9 cellular contexts compared by ENCODE assay signal in genomic region chr17:9080983-9081382, GRCh38. TPM values are rescaled to one million over a fixed set of nuclear protein-coding genes. Genes with fewer than 3 reads are reported as not detected.
"Had no signal": no experiment of that assay in that cellular context is flagged by ENCODE, and none has a peak within 500 bp of the region (broad histone marks: within the 10 kb centered on the region; RNA-seq: fewer than 3 reads in every experiment).

No MANE protein-coding gene starts in this region.

- H3K27ac ChIP-seq: GM23248 had no signal

- ATAC-seq: HCT116 had no signal

- DNase-seq: GM23248, GOT3, H7, HFFc6, KBM-7 had no signal

- H3K4me3 ChIP-seq: GM23248, HAP-1 had no signal

- H3K36me3 ChIP-seq: HAP-1 had no signal

- H3K9ac ChIP-seq: GM23248 had no signal

- FAIRE-seq: HTR-8/SVneo had no signal

- H2AFZ ChIP-seq: GM23248 had no signal

- H3K4me3 Mint-ChIP-seq: HFFc6 had no signal

- H3K27ac Mint-ChIP-seq: HFFc6 had no signal

- H3K4me1 ChIP-seq: HAP-1 had no signal

- H3K9me3 ChIP-seq: HAP-1 had no signal

RNA-seq across cellular contexts. Expression of gene NTN1, which starts 59.7 kb away (rescaled TPM):
- total RNA-seq: HFFc6 had no signal
- polyA plus RNA-seq: IgD-negative memory B cell had no signal
